ENCODE assay signal across 8 cellular contexts in genomic region chr10:13099666-13100348, GRCh38. TPM values are rescaled to one million over a fixed set of nuclear protein-coding genes. Genes with fewer than 3 reads are reported as not detected.
A peak's percentile ranks its signal among the peaks of the same experiment; 100 is the strongest.
DNase-seq lines count a peak whose midpoint lies in the region; ATAC-seq, FAIRE-seq and TF ChIP-seq lines count a peak whose summit lies in the region.

Gene OPTN, plus strand, starts transcription at chr10:13100163. Its CDS starts 8,960 bp downstream, at chr10:13109123.

- FAIRE-seq in HepG2 (lab: Jason Lieb, UNC), result no peak

- no peak for TF ChIP-seq EP300 in HepG2 (IDR thresholded peaks at IDR 0.05; ENCODE audit: low read depth in 2 of 2, low read length in 2 of 2)
- TF ChIP-seq EP300 in HepG2 (CRISPR knock-in tag; IDR thresholded peaks at IDR 0.05; ENCODE audit: borderline replicate concordance), result no peak

- 3% methylated on average over 13 of the region's 54 CpGs for WGBS in HepG2 (ENCODE audit: low lambda C conversion rate)

- in situ Hi-C loops in ACHN (cut with HindIII; ENCODE audit: low pct_ligation_motif_present, low pct_unique_long_range_greater_than_20kb, low sequenced_read_pairs) (no loop called here), HepG2 (cut with HindIII; ENCODE audit: extremely low pct_ligation_motif_present, low pct_unique_long_range_greater_than_20kb) (no loop called here)

- peak; percentile 87 for DNase-seq in ACHN
- DNase-seq in NCI-H2227 treated with DMSO at 0.1 percent for 48 hours (lab: John Stamatoyannopoulos, UW), result peak; percentile 67
- peak; percentile 45 to 57 for DNase-seq in activated CD4-positive, alpha-beta T cell treated with anti-CD3 and anti-CD28 coated beads, Interleukin-2, amount 50 U/mL, for 24 hours (ENCODE audit: low read depth in 1 of 2, low spot score in 1 of 2)
- peak; percentile 85 for DNase-seq in dermis blood vessel endothelial cell
- peak; percentile 72 for DNase-seq in HepG2 (ENCODE audit: low spot score)
- DNase-seq in stimulated activated CD4-positive, alpha-beta T cell treated with anti-CD3 and anti-CD28 coated beads, Interleukin-4, amount 100 ng/mL, for 24 hours, result peak; percentile 75

- BruUV-seq in HepG2 (replicated peaks; lab: Mats Ljungman, UMichigan), result no TSS peak

- peak within 1 kb of the TSS; percentile 87 for H2AFZ ChIP-seq in HepG2 (ENCODE audit: low read length)

- TF ChIP-seq RAD21 in HepG2 (CRISPR knock-in tag; IDR thresholded peaks at IDR 0.05), result peak; percentile 44; the same call in 1 of the 2 replicates

- intact Hi-C loops in HepG2 (cut with micrococcal nuclease; ENCODE audit: unreplicated experiment), result loop anchor here (5.0 to 10.0 kb wide), 2 partner anchors 62 to 175 kb away; partner anchors contain the start of gene MCM10

- no peaks in the 10 kb centered on the region for H4K20me1 ChIP-seq in HepG2 (ENCODE audit: insufficient read depth, low read length)

- CTCF ChIA-PET in HepG2 (lab: Yijun Ruan, JAX; ENCODE audit: low intra/inter-chr PET ratio, low total read pairs), result interaction anchor here (2.3 kb wide), 1 partner anchor 61 kb away, joined by 10 read pairs; the partner anchor contains the start of gene MCM10

- H3K36me3 ChIP-seq in HepG2 (replicated peaks in 1 of 2; ENCODE audit: control insufficient read depth in 1 of 2, insufficient read depth in 2 of 2, low read length in 2 of 2), result no peaks in the 10 kb centered on the region

- ATAC-seq in GM18858 (IDR thresholded peaks at IDR 0.05; ENCODE audit: unreplicated experiment) (peak; percentile 38), HG03095 (IDR thresholded peaks at IDR 0.05; ENCODE audit: unreplicated experiment) (peak; percentile 62), HepG2 (peak; percentile 78)

- POLR2A ChIA-PET in HepG2 (lab: Yijun Ruan, JAX), result interaction anchor here (0.6 kb wide), 1 partner anchor 8 kb away, joined by 3 read pairs; no protein-coding TSS in a partner anchor

- H3K4me2 ChIP-seq in HepG2 (ENCODE audit: low read depth, low read length), result peak within 1 kb of the TSS; percentile 99

- 0 out of 4 replicates have a peak, but pooled peaks of 1 of the 2 experiments have one; percentile 33 for TF ChIP-seq POLR2A in HepG2 (IDR thresholded peaks at IDR 0.05; ENCODE audit: insufficient read depth in 1 of 2, low read depth in 2 of 2, low read length in 2 of 2)

- H3K27ac ChIP-seq in HepG2 (ENCODE audit: extremely low read length, insufficient read depth, low read length), result peak within 1 kb of the TSS; percentile 58

- peaks cover 12% of the 10 kb centered on the region for H3K79me2 ChIP-seq in HepG2 (ENCODE audit: insufficient read depth, low read length)

- H3K4me1 ChIP-seq in HepG2 (ENCODE audit: insufficient read depth, low read length), result peaks cover 36% of the 10 kb centered on the region

- peak; percentile 87 for TF ChIP-seq CTCF in HepG2 (CRISPR knock-in tag; IDR thresholded peaks at IDR 0.05)

- peak within 1 kb of the TSS; percentile 81 to 86 (median 84) for H3K4me3 ChIP-seq in HepG2 (replicated peaks in 1 of 3; ENCODE audit: insufficient read depth in 1 of 3, low read depth in 2 of 3, low read length in 3 of 3)

- peak within 1 kb of the TSS; percentile 73 for H3K9ac ChIP-seq in HepG2 (ENCODE audit: insufficient read depth, low read depth, low read length)

- no peaks in the 10 kb centered on the region for H3K9me3 ChIP-seq in HepG2 (ENCODE audit: low read length)

- no peaks in the 10 kb centered on the region; a peak in 2 of 5 replicates for H3K27me3 ChIP-seq in HepG2 (ENCODE audit: control insufficient read depth in 1 of 2, insufficient read depth in 2 of 2, low read length in 2 of 2)

TF ChIP-seq in HepG2, 621 proteins besides CTCF, POLR2A, EP300 and RAD21 (continues in another document):
- no peak for TF ChIP-seq HMGXB3 (CRISPR knock-in tag; IDR thresholded peaks at IDR 0.05; ENCODE audit: borderline replicate concordance)
- TF ChIP-seq ATF7 (IDR thresholded peaks at IDR 0.05), result no peak
- no peak for TF ChIP-seq ATF7 (CRISPR knock-in tag; IDR thresholded peaks at IDR 0.05)
- TF ChIP-seq ARID4A (CRISPR knock-in tag; IDR thresholded peaks at IDR 0.05; ENCODE audit: borderline replicate concordance), result peak; percentile 74
- no peak for TF ChIP-seq PHF5A (CRISPR knock-in tag; IDR thresholded peaks at IDR 0.05; ENCODE audit: low read depth, unreplicated experiment)
- no peak for TF ChIP-seq SMARCE1 (IDR thresholded peaks at IDR 0.05; ENCODE audit: borderline replicate concordance)

RNA-seq across cellular contexts. Expression of gene OPTN, which starts in this region (rescaled TPM):
- total RNA-seq in dermis blood vessel endothelial cell, result 108 and 123 TPM in 2 replicates
- total RNA-seq in HepG2 (2016; rRNA removed; fragmentation: Illumina TruSeq; extraction: Trizol), result 13.4 and 16.9 TPM in 2 replicates
- 11.6 and 11.9 TPM in 2 replicates for total RNA-seq in HepG2 (2016; cell fraction: cytosol; rRNA removed; fragmentation: Illumina TruSeq; extraction: Trizol; ENCODE audit: low read depth)
- 13.1 and 15.3 TPM in 2 replicates for total RNA-seq in HepG2 (2016; cell fraction: insoluble cytoplasmic fraction; rRNA removed; fragmentation: Illumina TruSeq; extraction: Trizol)
- total RNA-seq in HepG2 (2016; cell fraction: membrane; rRNA removed; fragmentation: Illumina TruSeq; extraction: Trizol), result 17.8 and 18.8 TPM in 2 replicates
- 6.5 and 7.6 TPM in 2 replicates for total RNA-seq in HepG2 (2016; cell fraction: nucleus; rRNA removed; fragmentation: Illumina TruSeq; extraction: Trizol)
- 46.6 and 48.0 TPM in 2 replicates for polyA plus RNA-seq in HepG2 (2011; rRNA removed)
- polyA plus RNA-seq in HepG2 (2011; cell fraction: cytosol; rRNA removed), result 19.2 and 26.0 TPM in 2 replicates
- 19.2 and 23.7 TPM in 2 replicates for polyA plus RNA-seq in HepG2 (2011; cell fraction: nucleus; rRNA removed)
- polyA plus RNA-seq in HepG2 (2012), result 114 and 116 TPM in 2 replicates
- polyA plus RNA-seq in HepG2 (2016; cell fraction: cytosol; fragmentation: Illumina TruSeq; extraction: Trizol; ENCODE audit: low read depth), result 18.1 and 18.2 TPM in 2 replicates
- polyA plus RNA-seq in HepG2 (2016; cell fraction: insoluble cytoplasmic fraction; fragmentation: Illumina TruSeq; extraction: Trizol; ENCODE audit: low read depth), result 18.4 and 22.2 TPM in 2 replicates
- 19.3 and 20.2 TPM in 2 replicates for polyA plus RNA-seq in HepG2 (2016; cell fraction: membrane; fragmentation: Illumina TruSeq; extraction: Trizol; ENCODE audit: low read depth)
- 16.6 and 18.0 TPM in 2 replicates for polyA plus RNA-seq in HepG2 (2016; cell fraction: nucleus; fragmentation: Illumina TruSeq; extraction: Trizol; ENCODE audit: insufficient read depth, low read depth)
- 20.0 and 23.0 TPM in 2 replicates for polyA minus RNA-seq in HepG2 (2011; rRNA and poly(A)+ RNA removed; ENCODE audit: low replicate concordance)
- polyA minus RNA-seq in HepG2 (2011; cell fraction: cytosol; rRNA and poly(A)+ RNA removed), result 12.0 and 26.7 TPM in 2 replicates
- polyA minus RNA-seq in HepG2 (2011; cell fraction: nucleus; rRNA and poly(A)+ RNA removed), result 34.8 and 39.0 TPM in 2 replicates

Comparison
In these comparisons a context has a peak if more than half of its experiments do, and no peak if none do; other contexts are left out.
1. Peak in every context shown above with its lines: DNase-seq, ATAC-seq, H3K4me3 ChIP-seq and H3K27ac ChIP-seq.